In the genomic region with DNA sequence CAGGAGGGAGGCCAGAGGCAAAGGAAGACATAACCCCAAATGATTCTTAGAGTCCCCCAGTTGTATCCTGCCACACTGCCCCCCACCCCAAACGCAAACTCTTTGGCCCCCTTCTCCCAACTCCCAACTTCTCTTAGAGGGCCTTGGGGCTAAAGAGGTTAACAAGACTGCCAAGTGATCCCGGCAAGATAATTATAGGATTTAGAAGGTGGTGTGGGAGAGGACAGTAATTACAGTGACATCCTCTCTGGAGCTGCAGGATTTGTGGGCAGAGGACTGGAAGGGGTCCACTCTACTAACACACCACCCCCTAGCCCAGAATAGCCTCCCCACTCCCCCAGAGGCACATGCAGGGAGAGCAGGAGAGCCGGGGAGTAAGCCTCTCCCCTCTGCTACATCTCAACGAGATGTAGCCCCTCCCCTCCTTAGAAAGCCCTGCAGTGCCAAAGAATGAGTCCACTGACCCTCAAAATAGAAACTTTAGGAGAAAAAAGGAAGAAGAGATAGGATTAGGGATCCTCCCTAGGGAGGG, we compare ENCODE assay signal across 8 cellular contexts. TPM values are rescaled to one million over a fixed set of nuclear protein-coding genes. Genes with fewer than 3 reads are reported as not detected.
DNase-seq lines count a peak whose midpoint lies in the region; ATAC-seq and TF ChIP-seq lines count a peak whose summit lies in the region.

No MANE protein-coding gene starts in this region.

- ATAC-seq in GM18868 (IDR thresholded peaks at IDR 0.05; ENCODE audit: unreplicated experiment), result peak; percentile 18
- ATAC-seq in naive thymus-derived CD4-positive, alpha-beta T cell, result no peak

- peak overlapping the region; percentile 74 to 94 (median 89) for H3K4me3 Mint-ChIP-seq in naive thymus-derived CD4-positive, alpha-beta T cell

- CTCF ChIA-PET in naive thymus-derived CD4-positive, alpha-beta T cell (lab: Charles Lee), result interaction anchor here (0.6 to 4.9 kb wide), 29 partner anchors 8 to 687 kb away, joined by 3 to 46 read pairs (median 6); a partner anchor contains a TSS

- no peaks in the 10 kb centered on the region for H3K36me3 ChIP-seq in colonic mucosa
- no peaks in the 10 kb centered on the region for H3K36me3 ChIP-seq in naive thymus-derived CD4-positive, alpha-beta T cell (ENCODE audit: control insufficient read depth in 2 of 3, insufficient read depth in 3 of 3, low read length in 3 of 3)

- DNase-seq in NB4 (ENCODE audit: low read depth) (no peak), colonic mucosa (no peak), HCEC 1CT (no peak), SIG-M5 treated with dmso at 0.1 percent for 504 hours (lab: John Stamatoyannopoulos, UW; ENCODE audit: unreplicated experiment) (no peak), activated gamma-delta T cell (lab: John Stamatoyannopoulos, UW) (no peak)
- DNase-seq in naive thymus-derived CD4-positive, alpha-beta T cell, result no peak
- DNase-seq in stimulated activated naive CD4-positive, alpha-beta T cell (lab: John Stamatoyannopoulos, UW), result no peak

- TF ChIP-seq POLR2A in NB4 (IDR thresholded peaks at IDR 0.05; ENCODE audit: extremely low read depth, insufficient read length), result no peak

- POLR2A ChIA-PET in naive thymus-derived CD4-positive, alpha-beta T cell (lab: Charles Lee), result interaction anchor here (0.8 to 4.3 kb wide), 22 partner anchors 8 to 622 kb away, joined by 3 to 31 read pairs (median 4); a partner anchor contains a TSS

- H3K27me3 ChIP-seq in colonic mucosa, result no peaks in the 10 kb centered on the region
- H3K27me3 ChIP-seq in naive thymus-derived CD4-positive, alpha-beta T cell (ENCODE audit: control insufficient read depth in 2 of 2, insufficient read depth in 2 of 2, low read length in 2 of 2), result no peaks in the 10 kb centered on the region

- peaks cover 0 to 7% (median 0%) of the 10 kb centered on the region in 5 donors for H3K27me3 Mint-ChIP-seq in naive thymus-derived CD4-positive, alpha-beta T cell

- no peaks in the 10 kb centered on the region for H3K9me3 ChIP-seq in colonic mucosa
- no peaks in the 10 kb centered on the region for H3K9me3 ChIP-seq in naive thymus-derived CD4-positive, alpha-beta T cell (ENCODE audit: control insufficient read depth in 2 of 3, low read length in 3 of 3)

- H3K9me3 Mint-ChIP-seq in naive thymus-derived CD4-positive, alpha-beta T cell, result no peaks in the 10 kb centered on the region

- peaks cover 9% of the 10 kb centered on the region for H3K4me1 ChIP-seq in colonic mucosa
- H3K4me1 ChIP-seq in naive thymus-derived CD4-positive, alpha-beta T cell (ENCODE audit: control insufficient read depth in 2 of 2, insufficient read depth in 2 of 2, low read length in 2 of 2), result peaks cover 13 to 17% of the 10 kb centered on the region in 2 donors

- peak overlapping the region; percentile 58 for H3K27ac ChIP-seq in colonic mucosa
- peak overlapping the region; percentile 76 for H3K27ac ChIP-seq in naive thymus-derived CD4-positive, alpha-beta T cell (ENCODE audit: low read depth, low read length)

- H3K4me1 Mint-ChIP-seq in naive thymus-derived CD4-positive, alpha-beta T cell, result peaks cover 24 to 40% (median 27%) of the 10 kb centered on the region in 7 donors

- peak overlapping the region; percentile 86 to 96 (median 92) for H3K27ac Mint-ChIP-seq in naive thymus-derived CD4-positive, alpha-beta T cell

- intact Hi-C loops in colonic mucosa (cut with DNase I), result loop anchor here (5.0 kb wide), 1 partner anchor 200 kb away; no protein-coding TSS in a partner anchor
- intact Hi-C loops in naive thymus-derived CD4-positive, alpha-beta T cell (cut with micrococcal nuclease), result loop anchor here (1.0 to 10.0 kb wide), 26 partner anchors 7 to 727 kb away; a partner anchor contains a TSS

- TF ChIP-seq CTCF in NB4 (IDR thresholded peaks at IDR 0.05; ENCODE audit: low read depth, low read length) (no peak), colonic mucosa (IDR thresholded peaks at IDR 0.05) (no peak)

- H3K9ac ChIP-seq in colonic mucosa (ENCODE audit: low read depth in 2 of 2, low read length in 2 of 2), result peak overlapping the region in 1 of 2 donors; percentile 36

- no peaks in the 10 kb centered on the region for H3K36me3 Mint-ChIP-seq in naive thymus-derived CD4-positive, alpha-beta T cell

- H3K4me3 ChIP-seq in NB4 (ENCODE audit: low read depth, low read length) (peak overlapping the region; percentile 75), colonic mucosa (no peak overlapping the region)
- peak overlapping the region; percentile 91 for H3K4me3 ChIP-seq in naive thymus-derived CD4-positive, alpha-beta T cell (ENCODE audit: low read length)

RNA-seq across cellular contexts. Expression of a gene that starts 5.3 kb away (rescaled TPM):
- 1 to 10 TPM; 3.2 to 3.7 TPM for total RNA-seq in colonic mucosa
- total RNA-seq in naive thymus-derived CD4-positive, alpha-beta T cell, result 10 to 100 TPM in 3 of 5 experiments, 1 to 10 TPM in 2; 6.6 to 16.2 (median 12.0) TPM
- under 1 TPM; 0.79 TPM for polyA plus RNA-seq in naive thymus-derived CD4-positive, alpha-beta T cell

RNA-seq across cellular contexts. Expression of a gene that starts 8.8 kb away (rescaled TPM):
- total RNA-seq in colonic mucosa, result 1,000 to 10,000 TPM in 1 of 2 donors, 100 to 1,000 TPM in 1; 707 to 1,094 TPM
- 100 to 1,000 TPM in 2 of 5 experiments, 10 to 100 TPM in 3; 43.2 to 216 (median 54.3) TPM for total RNA-seq in naive thymus-derived CD4-positive, alpha-beta T cell
- polyA plus RNA-seq in naive thymus-derived CD4-positive, alpha-beta T cell, result 10 to 100 TPM; 68.7 to 69.8 TPM

RNA-seq across cellular contexts. Expression of a gene that starts 17.5 kb away (rescaled TPM):
- 10 to 100 TPM; 22.6 to 29.6 TPM for total RNA-seq in colonic mucosa
- total RNA-seq in naive thymus-derived CD4-positive, alpha-beta T cell, result 10 to 100 TPM; 14.6 to 24.9 (median 15.9) TPM
- 1 to 10 TPM in 1 of 2 donors, under 1 TPM in 1; 0.67 to 1.3 TPM for polyA plus RNA-seq in naive thymus-derived CD4-positive, alpha-beta T cell

RNA-seq across cellular contexts. Expression of a gene that starts 21.8 kb away (rescaled TPM):
- total RNA-seq in colonic mucosa, result 100 to 1,000 TPM; 214 to 242 TPM
- 100 to 1,000 TPM in 1 of 5 experiments, 10 to 100 TPM in 4; 37.6 to 112 (median 71.5) TPM for total RNA-seq in naive thymus-derived CD4-positive, alpha-beta T cell
- 100 to 1,000 TPM in 1 of 2 donors, 10 to 100 TPM in 1; 83.5 to 102 TPM for polyA plus RNA-seq in naive thymus-derived CD4-positive, alpha-beta T cell

RNA-seq across cellular contexts. Expression of a gene that starts 29.9 kb away (rescaled TPM):
- total RNA-seq in colonic mucosa, result 10 to 100 TPM; 10.8 to 64.4 TPM
- 1 to 10 TPM; 1.4 to 4.6 (median 3.6) TPM for total RNA-seq in naive thymus-derived CD4-positive, alpha-beta T cell
- not detected for polyA plus RNA-seq in naive thymus-derived CD4-positive, alpha-beta T cell
